Comparison of ENCODE assay signal across 9 cellular contexts in genomic region chr11:61961570-61962212, GRCh38. TPM values are rescaled to one million over a fixed set of nuclear protein-coding genes. Genes with fewer than 3 reads are reported as not detected.
A peak's percentile ranks its signal among the peaks of the same experiment; 100 is the strongest.
DNase-seq lines count a peak whose midpoint lies in the region; ATAC-seq and TF ChIP-seq lines count a peak whose summit lies in the region.
"Had no signal": no experiment of that assay in that cellular context is flagged by ENCODE, and none has a peak within 500 bp of the region (broad histone marks: within the 10 kb centered on the region; RNA-seq: fewer than 3 reads in every experiment).

No MANE protein-coding gene starts in this region.

- no peaks in the 10 kb centered on the region for H3K9me3 ChIP-seq in sigmoid colon

- intact Hi-C loops in left ventricle myocardium superior (cut with micrococcal nuclease) (no loop called here), sigmoid colon (cut with DNase I) (no loop called here)

- peaks cover 0 to 57% (median 48%) of the 10 kb centered on the region in 4 donors for H3K4me1 ChIP-seq in sigmoid colon

- TF ChIP-seq EP300 in sigmoid colon (IDR thresholded peaks at IDR 0.05) = peak in 1 of 4 donors; percentile 49

- TF ChIP-seq CTCF in sigmoid colon (IDR thresholded peaks at IDR 0.05) = no peak

- H3K27ac ChIP-seq in sigmoid colon = peak overlapping the region; percentile 99 to 100 (median 100)

- DNase-seq in Daoy (ENCODE audit: low read depth) (peak; percentile 79), amniotic stem cell (lab: John Stamatoyannopoulos, UW) (peak; percentile 21), left ventricle myocardium superior (peak; percentile 84), sigmoid colon (peak; percentile 87), NCI-H446 treated with DMSO at 0.1 percent for 48 hours (lab: John Stamatoyannopoulos, UW) (no peak)
- DNase-seq in activated CD4-positive, alpha-beta T cell treated with anti-CD3 and anti-CD28 coated beads for 1 hour = no peak
- DNase-seq in activated naive CD4-positive, alpha-beta T cell treated with anti-CD3 and anti-CD28 coated beads, Interleukin-2, amount 50 U/mL, for 16 hours = no peak
- DNase-seq: stimulated activated CD4-positive, alpha-beta T cell treated with anti-CD3 and anti-CD28 coated beads, Interleukin-15, amount 100 ng/mL, for 24 hours had no signal

- no peaks in the 10 kb centered on the region for H3K27me3 ChIP-seq in sigmoid colon

- ATAC-seq in left ventricle myocardium superior = peak; percentile 81
- no peak for ATAC-seq in GM18909 (IDR thresholded peaks at IDR 0.05; ENCODE audit: poor library complexity, unreplicated experiment)

- TF ChIP-seq POLR2A in sigmoid colon (IDR thresholded peaks at IDR 0.05) = no peak

- WGBS in sigmoid colon, 2 donors = 78 to 87% methylated on average over 8 of the region's 8 CpGs

- no peak overlapping the region for H3K4me3 ChIP-seq in sigmoid colon

- H3K36me3 ChIP-seq in sigmoid colon = peaks cover 15 to 50% (median 23%) of the 10 kb centered on the region in 4 donors

RNA-seq across cellular contexts. Expression of gene FTH1, which starts 5.7 kb away (rescaled TPM):
- total RNA-seq in Daoy (2014; rRNA removed; shearing (Covaris generic)) = 184 and 219 TPM in 2 replicates
- total RNA-seq in left ventricle myocardium superior (2,305 TPM), sigmoid colon (1,000 to 10,000 TPM; 1,709 to 2,375 (median 1,954) TPM)
- polyA plus RNA-seq in sigmoid colon = over 10,000 TPM in 2 of 3 donors, 1,000 to 10,000 TPM in 1; 6,007 to 20,022 (median 13,142) TPM

RNA-seq across cellular contexts. Expression of gene BEST1, which starts 11.5 kb away (rescaled TPM):
- total RNA-seq in Daoy (2014; rRNA removed; shearing (Covaris generic)) = 0.65 TPM in 1 of 2 replicates, not detected in the other
- 1.1 TPM for total RNA-seq in left ventricle myocardium superior
- 1 to 10 TPM in 3 of 4 donors, under 1 TPM in 1; 0.83 to 5.3 (median 3.3) TPM for total RNA-seq in sigmoid colon
- polyA plus RNA-seq in sigmoid colon = 1 to 10 TPM; 3.2 to 9.6 (median 7.6) TPM

RNA-seq across cellular contexts. Expression of gene RAB3IL1, which starts 44.3 kb away (rescaled TPM):
- 0.40 and 2.2 TPM in 2 replicates for total RNA-seq in Daoy (2014; rRNA removed; shearing (Covaris generic))
- total RNA-seq in left ventricle myocardium superior (11.1 TPM), sigmoid colon (10 to 100 TPM; 12.1 to 23.7 (median 19.6) TPM)
- polyA plus RNA-seq in sigmoid colon = 10 to 100 TPM in 1 of 3 donors, 1 to 10 TPM in 2; 5.1 to 21.6 (median 7.0) TPM

Comparison
In these comparisons a context has a peak if more than half of its experiments do, and no peak if none do; other contexts are left out.
1. DNase-seq: peak in Daoy (single experiment), amniotic stem cell (single experiment), left ventricle myocardium superior (single experiment) and sigmoid colon (single experiment); none in NCI-H446 treated with DMSO at 0.1 percent for 48 hours (single experiment), activated CD4-positive, alpha-beta T cell treated with anti-CD3 and anti-CD28 coated beads for 1 hour (single experiment) and activated naive CD4-positive, alpha-beta T cell treated with anti-CD3 and anti-CD28 coated beads, Interleukin-2, amount 50 U/mL, for 16 hours (single experiment).